ENCODE assay signal across 1 cellular context in the genomic region with DNA sequence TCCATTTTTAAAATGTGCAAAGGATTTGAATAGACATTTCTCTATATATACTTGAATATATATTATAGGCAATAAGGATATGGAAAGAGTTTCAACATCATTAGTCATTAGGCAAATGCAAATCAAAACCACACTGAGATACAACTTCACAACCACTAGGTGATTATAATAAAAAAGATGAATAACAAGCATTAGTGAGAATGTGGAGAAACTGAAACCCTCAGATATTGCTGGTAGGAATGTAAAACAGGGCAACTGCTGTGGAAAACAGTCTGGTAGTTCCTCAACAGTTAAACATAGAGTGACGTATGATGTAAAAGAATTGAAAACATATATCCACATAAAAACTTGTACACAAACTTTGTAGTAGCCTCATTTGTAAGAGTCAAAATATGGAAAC.
TF ChIP-seq lines count a peak whose summit lies in the region.

No MANE protein-coding gene starts in this region.

TF ChIP-seq in GM12878, 131 proteins besides CTCF, POLR2A, EP300 and RAD21:
- TF ChIP-seq MTA2 (IDR thresholded peaks at IDR 0.05; ENCODE audit: low read depth), result peak; percentile 36; the same call in 1 of the 2 replicates
- TF ChIP-seq KLF5 (IDR thresholded peaks at IDR 0.05; ENCODE audit: partially characterized antibody), result no peak
- TF ChIP-seq SIX5 (IDR thresholded peaks at IDR 0.05; ENCODE audit: low read depth, low read length, severe bottlenecking), result no peak
- TF ChIP-seq, protein P1, sequence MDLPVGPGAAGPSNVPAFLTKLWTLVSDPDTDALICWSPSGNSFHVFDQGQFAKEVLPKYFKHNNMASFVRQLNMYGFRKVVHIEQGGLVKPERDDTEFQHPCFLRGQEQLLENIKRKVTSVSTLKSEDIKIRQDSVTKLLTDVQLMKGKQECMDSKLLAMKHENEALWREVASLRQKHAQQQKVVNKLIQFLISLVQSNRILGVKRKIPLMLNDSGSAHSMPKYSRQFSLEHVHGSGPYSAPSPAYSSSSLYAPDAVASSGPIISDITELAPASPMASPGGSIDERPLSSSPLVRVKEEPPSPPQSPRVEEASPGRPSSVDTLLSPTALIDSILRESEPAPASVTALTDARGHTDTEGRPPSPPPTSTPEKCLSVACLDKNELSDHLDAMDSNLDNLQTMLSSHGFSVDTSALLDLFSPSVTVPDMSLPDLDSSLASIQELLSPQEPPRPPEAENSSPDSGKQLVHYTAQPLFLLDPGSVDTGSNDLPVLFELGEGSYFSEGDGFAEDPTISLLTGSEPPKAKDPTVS (IDR thresholded peaks at IDR 0.05; ENCODE audit: low read depth, low read length), result no peak
- TF ChIP-seq SMARCA5 (IDR thresholded peaks at IDR 0.05), result no peak
- peak; percentile 19 to 48; a peak in 2 of 4 replicates for TF ChIP-seq IKZF2 (IDR thresholded peaks at IDR 0.05)
- TF ChIP-seq, protein P2, sequence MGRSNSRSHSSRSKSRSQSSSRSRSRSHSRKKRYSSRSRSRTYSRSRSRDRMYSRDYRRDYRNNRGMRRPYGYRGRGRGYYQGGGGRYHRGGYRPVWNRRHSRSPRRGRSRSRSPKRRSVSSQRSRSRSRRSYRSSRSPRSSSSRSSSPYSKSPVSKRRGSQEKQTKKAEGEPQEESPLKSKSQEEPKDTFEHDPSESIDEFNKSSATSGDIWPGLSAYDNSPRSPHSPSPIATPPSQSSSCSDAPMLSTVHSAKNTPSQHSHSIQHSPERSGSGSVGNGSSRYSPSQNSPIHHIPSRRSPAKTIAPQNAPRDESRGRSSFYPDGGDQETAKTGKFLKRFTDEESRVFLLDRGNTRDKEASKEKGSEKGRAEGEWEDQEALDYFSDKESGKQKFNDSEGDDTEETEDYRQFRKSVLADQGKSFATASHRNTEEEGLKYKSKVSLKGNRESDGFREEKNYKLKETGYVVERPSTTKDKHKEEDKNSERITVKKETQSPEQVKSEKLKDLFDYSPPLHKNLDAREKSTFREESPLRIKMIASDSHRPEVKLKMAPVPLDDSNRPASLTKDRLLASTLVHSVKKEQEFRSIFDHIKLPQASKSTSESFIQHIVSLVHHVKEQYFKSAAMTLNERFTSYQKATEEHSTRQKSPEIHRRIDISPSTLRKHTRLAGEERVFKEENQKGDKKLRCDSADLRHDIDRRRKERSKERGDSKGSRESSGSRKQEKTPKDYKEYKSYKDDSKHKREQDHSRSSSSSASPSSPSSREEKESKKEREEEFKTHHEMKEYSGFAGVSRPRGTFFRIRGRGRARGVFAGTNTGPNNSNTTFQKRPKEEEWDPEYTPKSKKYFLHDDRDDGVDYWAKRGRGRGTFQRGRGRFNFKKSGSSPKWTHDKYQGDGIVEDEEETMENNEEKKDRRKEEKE (IDR thresholded peaks at IDR 0.05), result no peak
- TF ChIP-seq TCF7 (IDR thresholded peaks at IDR 0.05; ENCODE audit: borderline replicate concordance), result no peak
- peak; percentile 11; the same call in 1 of the 2 replicates for TF ChIP-seq RUNX3 (IDR thresholded peaks at IDR 0.05; ENCODE audit: low read length)
- TF ChIP-seq SUPT20H (IDR thresholded peaks at IDR 0.05; ENCODE audit: borderline replicate concordance, control insufficient read depth, low read depth, low read length), result no peak
- no peak for TF ChIP-seq MEF2A (IDR thresholded peaks at IDR 0.05; ENCODE audit: insufficient read depth, low read depth, low read length)
- TF ChIP-seq, protein P3, sequence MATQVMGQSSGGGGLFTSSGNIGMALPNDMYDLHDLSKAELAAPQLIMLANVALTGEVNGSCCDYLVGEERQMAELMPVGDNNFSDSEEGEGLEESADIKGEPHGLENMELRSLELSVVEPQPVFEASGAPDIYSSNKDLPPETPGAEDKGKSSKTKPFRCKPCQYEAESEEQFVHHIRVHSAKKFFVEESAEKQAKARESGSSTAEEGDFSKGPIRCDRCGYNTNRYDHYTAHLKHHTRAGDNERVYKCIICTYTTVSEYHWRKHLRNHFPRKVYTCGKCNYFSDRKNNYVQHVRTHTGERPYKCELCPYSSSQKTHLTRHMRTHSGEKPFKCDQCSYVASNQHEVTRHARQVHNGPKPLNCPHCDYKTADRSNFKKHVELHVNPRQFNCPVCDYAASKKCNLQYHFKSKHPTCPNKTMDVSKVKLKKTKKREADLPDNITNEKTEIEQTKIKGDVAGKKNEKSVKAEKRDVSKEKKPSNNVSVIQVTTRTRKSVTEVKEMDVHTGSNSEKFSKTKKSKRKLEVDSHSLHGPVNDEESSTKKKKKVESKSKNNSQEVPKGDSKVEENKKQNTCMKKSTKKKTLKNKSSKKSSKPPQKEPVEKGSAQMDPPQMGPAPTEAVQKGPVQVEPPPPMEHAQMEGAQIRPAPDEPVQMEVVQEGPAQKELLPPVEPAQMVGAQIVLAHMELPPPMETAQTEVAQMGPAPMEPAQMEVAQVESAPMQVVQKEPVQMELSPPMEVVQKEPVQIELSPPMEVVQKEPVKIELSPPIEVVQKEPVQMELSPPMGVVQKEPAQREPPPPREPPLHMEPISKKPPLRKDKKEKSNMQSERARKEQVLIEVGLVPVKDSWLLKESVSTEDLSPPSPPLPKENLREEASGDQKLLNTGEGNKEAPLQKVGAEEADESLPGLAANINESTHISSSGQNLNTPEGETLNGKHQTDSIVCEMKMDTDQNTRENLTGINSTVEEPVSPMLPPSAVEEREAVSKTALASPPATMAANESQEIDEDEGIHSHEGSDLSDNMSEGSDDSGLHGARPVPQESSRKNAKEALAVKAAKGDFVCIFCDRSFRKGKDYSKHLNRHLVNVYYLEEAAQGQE (IDR thresholded peaks at IDR 0.05; ENCODE audit: low read depth, low read length), result no peak
- no peak for TF ChIP-seq RELA (IDR thresholded peaks at IDR 0.05; ENCODE audit: borderline replicate concordance, partially characterized antibody)
- TF ChIP-seq NR2C1 (IDR thresholded peaks at IDR 0.05), result no peak
- no peak for TF ChIP-seq FOXK2 (IDR thresholded peaks at IDR 0.05)
- TF ChIP-seq TBL1XR1 (IDR thresholded peaks at IDR 0.05; ENCODE audit: low read depth, low read length), result no peak
